17 cellular contexts compared by ENCODE assay signal in the genomic region with DNA sequence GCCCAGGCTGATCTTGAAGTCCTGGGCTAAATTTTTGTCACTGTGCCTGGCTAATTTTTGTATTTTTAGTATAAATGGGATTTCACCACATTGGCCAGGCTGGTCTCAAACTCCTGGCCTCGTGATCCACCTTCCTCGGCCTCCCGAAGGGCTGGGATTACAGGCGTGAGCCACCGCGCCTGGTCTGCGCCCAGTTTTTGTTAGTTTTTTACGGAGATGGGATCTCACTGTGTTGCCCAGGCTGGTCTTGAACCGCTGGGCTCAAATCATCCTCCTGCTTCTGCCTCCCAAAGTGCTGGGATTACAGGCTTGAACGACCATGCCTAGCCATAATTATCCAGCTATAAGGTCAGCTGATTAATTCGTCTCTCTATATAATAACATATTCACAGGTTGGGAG. TPM values are rescaled to one million over a fixed set of nuclear protein-coding genes. Genes with fewer than 3 reads are reported as not detected.
DNase-seq lines count a peak whose midpoint lies in the region; ATAC-seq and TF ChIP-seq lines count a peak whose summit lies in the region.
"Had no signal": no experiment of that assay in that cellular context is flagged by ENCODE, and none has a peak within 500 bp of the region (broad histone marks: within the 10 kb centered on the region; RNA-seq: fewer than 3 reads in every experiment).

No MANE protein-coding gene starts in this region.

- CTCF ChIA-PET in CD4-positive, alpha-beta memory T cell (lab: Charles Lee; ENCODE audit: partially characterized antibody), result no interaction called here

- TF ChIP-seq CTCF in natural killer cell (IDR thresholded peaks at IDR 0.05) (no peak), GM13976 (IDR thresholded peaks at IDR 0.05; ENCODE audit: borderline replicate concordance, control extremely low read depth, extremely low read depth, insufficient read depth, missing control alignments) (no peak)

- DNase-seq in CD4-positive, alpha-beta memory T cell, result no peak
- no peak for DNase-seq in activated naive CD8-positive, alpha-beta T cell treated with anti-CD3 and anti-CD28 coated beads for 36 hours
- no peak for DNase-seq in natural killer cell
- DNase-seq in NCI-H1092 (lab: John Stamatoyannopoulos, UW), result no peak
- no peak for DNase-seq in Karpas-422
- no peak for DNase-seq in GM13976 (ENCODE audit: low spot score)
- DNase-seq: activated CD4-positive, CD25-positive, alpha-beta regulatory T cell treated with anti-CD3 and anti-CD28 coated beads, Interleukin-2, amount 50 U/mL, for 72 hours; cerebellar nuclear complex; GF-D8; IMR-90; kidney glomerular epithelial cell; NCI-H1105 treated with DMSO at 0.1 percent for 48 hours had no signal

- ATAC-seq in natural killer cell (no peak), HG03378 (IDR thresholded peaks at IDR 0.05; ENCODE audit: unreplicated experiment) (no peak)
- ATAC-seq: SK-N-SH treated with all-trans-retinoic acid at 6 μM for 48 hours had no signal

- peaks cover 0 to 8% (median 0%) of the 10 kb centered on the region in 8 donors for H3K9me3 Mint-ChIP-seq in CD4-positive, alpha-beta memory T cell
- no peaks in the 10 kb centered on the region for H3K9me3 Mint-ChIP-seq in activated naive CD8-positive, alpha-beta T cell treated with anti-CD3 and anti-CD28 coated beads for 36 hours
- no peaks in the 10 kb centered on the region for H3K9me3 Mint-ChIP-seq in natural killer cell

- peaks cover 37% of the 10 kb centered on the region for H3K4me1 ChIP-seq in BLaER1
- H3K4me1 ChIP-seq in CD4-positive, alpha-beta memory T cell (ENCODE audit: insufficient read depth, low read length), result peaks cover 22% of the 10 kb centered on the region
- peaks cover 30% of the 10 kb centered on the region for H3K4me1 ChIP-seq in Karpas-422 (ENCODE audit: low read length)

- H3K9ac ChIP-seq in BLaER1 (no peak overlapping the region), Karpas-422 (ENCODE audit: low read length) (no peak overlapping the region)

- in situ Hi-C loops in GM13976 (cut with MboI; ENCODE audit: low sequenced_read_pairs, unreplicated experiment), result no loop called here

- H3K79me2 ChIP-seq in Karpas-422 (ENCODE audit: low read length), result peaks cover 5% of the 10 kb centered on the region

- no peaks in the 10 kb centered on the region for H3K9me2 ChIP-seq in Karpas-422 (replicated peaks; ENCODE audit: insufficient read depth, low read length)

- H3K4me2 ChIP-seq in BLaER1, result peak overlapping the region; percentile 98; the same call in 1 of the 2 replicates
- H3K4me2 ChIP-seq in Karpas-422 (ENCODE audit: low read depth, low read length, poor library complexity, severe bottlenecking), result no peak overlapping the region

- peak overlapping the region; percentile 64 to 98 (median 78) for H3K4me3 Mint-ChIP-seq in CD4-positive, alpha-beta memory T cell
- H3K4me3 Mint-ChIP-seq in activated naive CD8-positive, alpha-beta T cell treated with anti-CD3 and anti-CD28 coated beads for 36 hours, result peak overlapping the region; percentile 34
- H3K4me3 Mint-ChIP-seq in natural killer cell, result peak overlapping the region; percentile 72

- no peaks in the 10 kb centered on the region for H3K9me3 ChIP-seq in BLaER1
- H3K9me3 ChIP-seq in CD4-positive, alpha-beta memory T cell (ENCODE audit: control insufficient read depth in 1 of 2, low read length in 2 of 2), result no peaks in the 10 kb centered on the region
- no peaks in the 10 kb centered on the region for H3K9me3 ChIP-seq in Karpas-422 (ENCODE audit: low read length)

- intact Hi-C loops in CD4-positive, alpha-beta memory T cell (cut with micrococcal nuclease), result loop anchor here (2.0 to 10.0 kb wide), 3 partner anchors 73 to 762 kb away; a partner anchor contains a TSS
- intact Hi-C loops in natural killer cell (cut with micrococcal nuclease), result no loop called here

- H3K4me3 ChIP-seq in BLaER1, result no peak overlapping the region
- no peak overlapping the region for H3K4me3 ChIP-seq in CD4-positive, alpha-beta memory T cell (ENCODE audit: low read length in 2 of 2)
- no peak overlapping the region for H3K4me3 ChIP-seq in Karpas-422 (ENCODE audit: low read length)

- H3K36me3 Mint-ChIP-seq in CD4-positive, alpha-beta memory T cell, result peaks cover 0 to 22% of the 10 kb centered on the region in 2 donors
- H3K36me3 Mint-ChIP-seq in activated naive CD8-positive, alpha-beta T cell treated with anti-CD3 and anti-CD28 coated beads for 36 hours, result peaks cover 4% of the 10 kb centered on the region
- H3K36me3 Mint-ChIP-seq in natural killer cell, result no peaks in the 10 kb centered on the region

- POLR2A ChIA-PET in CD4-positive, alpha-beta memory T cell (lab: Charles Lee; ENCODE audit: partially characterized antibody), result interaction anchor here (1.7 kb wide), 1 partner anchor 20 kb away, joined by 7 read pairs; a partner anchor contains a TSS

- H3K27me3 Mint-ChIP-seq in CD4-positive, alpha-beta memory T cell, result peaks cover 0 to 2% of the 10 kb centered on the region in 2 donors
- H3K27me3 Mint-ChIP-seq in activated naive CD8-positive, alpha-beta T cell treated with anti-CD3 and anti-CD28 coated beads for 36 hours, result no peaks in the 10 kb centered on the region
- no peaks in the 10 kb centered on the region for H3K27me3 Mint-ChIP-seq in natural killer cell (ENCODE audit: low read depth in 2 of 2)

- peaks cover 8 to 45% (median 29%) of the 10 kb centered on the region in 4 donors for H3K4me1 Mint-ChIP-seq in CD4-positive, alpha-beta memory T cell
- peaks cover 21% of the 10 kb centered on the region for H3K4me1 Mint-ChIP-seq in activated naive CD8-positive, alpha-beta T cell treated with anti-CD3 and anti-CD28 coated beads for 36 hours
- H3K4me1 Mint-ChIP-seq in natural killer cell, result peaks cover 28 to 42% of the 10 kb centered on the region in 2 donors

- H2AFZ ChIP-seq in Karpas-422 (ENCODE audit: low read length), result no peak overlapping the region

- no peak overlapping the region for H3K27ac ChIP-seq in BLaER1
- no peak overlapping the region for H3K27ac ChIP-seq in CD4-positive, alpha-beta memory T cell (ENCODE audit: low read depth, low read length)
- H3K27ac ChIP-seq in Karpas-422 (ENCODE audit: low read length), result no peak overlapping the region

- H3K27me3 ChIP-seq in BLaER1 (no peaks in the 10 kb centered on the region), Karpas-422 (ENCODE audit: low read length) (no peaks in the 10 kb centered on the region)
- no peaks in the 10 kb centered on the region for H3K27me3 ChIP-seq in CD4-positive, alpha-beta memory T cell (ENCODE audit: insufficient read depth, low read length)

- H3K36me3 ChIP-seq in BLaER1 (peaks cover 15% of the 10 kb centered on the region), Karpas-422 (ENCODE audit: insufficient read depth, low read length) (no peaks in the 10 kb centered on the region)
- peaks cover under 1% of the 10 kb centered on the region for H3K36me3 ChIP-seq in CD4-positive, alpha-beta memory T cell (ENCODE audit: insufficient read depth, low read length)

- H3K27ac Mint-ChIP-seq in CD4-positive, alpha-beta memory T cell, result peak overlapping the region; percentile 83 to 100 (median 91)
- H3K27ac Mint-ChIP-seq in activated naive CD8-positive, alpha-beta T cell treated with anti-CD3 and anti-CD28 coated beads for 36 hours, result peak overlapping the region; percentile 25
- peak overlapping the region; percentile 71 to 98 for H3K27ac Mint-ChIP-seq in natural killer cell

- H4K20me1 ChIP-seq in BLaER1, result peaks cover 6% of the 10 kb centered on the region
- H4K20me1 ChIP-seq in Karpas-422 (ENCODE audit: insufficient read depth, low read depth, low read length), result no peaks in the 10 kb centered on the region

RNA-seq across cellular contexts. Expression of a gene that starts 2.7 kb away (rescaled TPM):
- 1 to 10 TPM; 1.7 to 3.0 TPM for total RNA-seq in CD4-positive, alpha-beta memory T cell
- polyA plus RNA-seq in CD4-positive, alpha-beta memory T cell, result 1 to 10 TPM; 1.9 to 5.0 TPM
- not detected for total RNA-seq in activated naive CD8-positive, alpha-beta T cell treated with anti-CD3 and anti-CD28 coated beads for 36 hours
- total RNA-seq in natural killer cell, result under 1 TPM; 0.28 to 0.56 (median 0.45) TPM
- total RNA-seq in Karpas-422 (2014; rRNA removed; shearing (Covaris generic); ENCODE audit: low replicate concordance), result 0.43 TPM in 1 of 2 replicates, not detected in the other
- total RNA-seq: epithelial cell of proximal tubule, IMR-90, renal cortical epithelial cell had no signal
- polyA plus RNA-seq: IMR-90 had no signal

RNA-seq across cellular contexts. Expression of a gene that starts 3.9 kb away (rescaled TPM):
- total RNA-seq in CD4-positive, alpha-beta memory T cell, result 10 to 100 TPM; 61.2 to 71.3 TPM
- 10 to 100 TPM; 26.4 to 42.1 TPM for polyA plus RNA-seq in CD4-positive, alpha-beta memory T cell
- total RNA-seq in activated naive CD8-positive, alpha-beta T cell treated with anti-CD3 and anti-CD28 coated beads for 36 hours, result 10 to 100 TPM; 36.5 to 42.2 TPM
- 10 to 100 TPM; 63.1 to 80.7 (median 73.5) TPM for total RNA-seq in natural killer cell
- total RNA-seq in Karpas-422 (2014; rRNA removed; shearing (Covaris generic); ENCODE audit: low replicate concordance), result 24.9 and 49.5 TPM in 2 replicates

RNA-seq across cellular contexts. Expression of a gene that starts 13.7 kb away (rescaled TPM):
- total RNA-seq in CD4-positive, alpha-beta memory T cell, result 100 to 1,000 TPM; 114 to 121 TPM
- 10 to 100 TPM; 17.0 to 22.3 TPM for polyA plus RNA-seq in CD4-positive, alpha-beta memory T cell
- total RNA-seq in activated naive CD8-positive, alpha-beta T cell treated with anti-CD3 and anti-CD28 coated beads for 36 hours, result 10 to 100 TPM; 34.6 to 35.4 TPM
- total RNA-seq in natural killer cell, result 100 to 1,000 TPM; 129 to 162 (median 144) TPM
- total RNA-seq in Karpas-422 (2014; rRNA removed; shearing (Covaris generic); ENCODE audit: low replicate concordance), result 22.7 and 51.7 TPM in 2 replicates

RNA-seq across cellular contexts. Expression of a gene that starts 20.2 kb away (rescaled TPM):
- total RNA-seq in CD4-positive, alpha-beta memory T cell, result 100 to 1,000 TPM; 125 to 129 TPM
- polyA plus RNA-seq in CD4-positive, alpha-beta memory T cell, result 10 to 100 TPM; 57.5 to 81.6 TPM
- total RNA-seq in activated naive CD8-positive, alpha-beta T cell treated with anti-CD3 and anti-CD28 coated beads for 36 hours, result 100 to 1,000 TPM; 124 to 125 TPM
- 100 to 1,000 TPM; 183 to 242 (median 217) TPM for total RNA-seq in natural killer cell
- total RNA-seq in Karpas-422 (2014; rRNA removed; shearing (Covaris generic); ENCODE audit: low replicate concordance), result 29.4 and 30.2 TPM in 2 replicates

RNA-seq across cellular contexts. Expression of a gene that starts 59.0 kb away (rescaled TPM):
- total RNA-seq in CD4-positive, alpha-beta memory T cell, result 10 to 100 TPM in 1 of 2 experiments, 1 to 10 TPM in 1; 9.6 to 13.7 TPM
- polyA plus RNA-seq in CD4-positive, alpha-beta memory T cell, result 1 to 10 TPM; 1.3 to 1.8 TPM
- total RNA-seq in activated naive CD8-positive, alpha-beta T cell treated with anti-CD3 and anti-CD28 coated beads for 36 hours, result 10 to 100 TPM; 21.1 to 23.0 TPM
- total RNA-seq in natural killer cell, result 10 to 100 TPM in 2 of 3 donors, 1 to 10 TPM in 1; 7.2 to 13.0 (median 10.9) TPM
- 15.8 and 20.5 TPM in 2 replicates for total RNA-seq in Karpas-422 (2014; rRNA removed; shearing (Covaris generic); ENCODE audit: low replicate concordance)

Comparison
In these comparisons a context has a peak if more than half of its experiments do, and no peak if none do; other contexts are left out.
1. H3K27ac Mint-ChIP-seq: peak in every context shown above with its lines; median percentile 91 in CD4-positive, alpha-beta memory T cell; 84 in natural killer cell; 25 in activated naive CD8-positive, alpha-beta T cell treated with anti-CD3 and anti-CD28 coated beads for 36 hours.